ENCODE assay signal across 8 cellular contexts in the genomic region with DNA sequence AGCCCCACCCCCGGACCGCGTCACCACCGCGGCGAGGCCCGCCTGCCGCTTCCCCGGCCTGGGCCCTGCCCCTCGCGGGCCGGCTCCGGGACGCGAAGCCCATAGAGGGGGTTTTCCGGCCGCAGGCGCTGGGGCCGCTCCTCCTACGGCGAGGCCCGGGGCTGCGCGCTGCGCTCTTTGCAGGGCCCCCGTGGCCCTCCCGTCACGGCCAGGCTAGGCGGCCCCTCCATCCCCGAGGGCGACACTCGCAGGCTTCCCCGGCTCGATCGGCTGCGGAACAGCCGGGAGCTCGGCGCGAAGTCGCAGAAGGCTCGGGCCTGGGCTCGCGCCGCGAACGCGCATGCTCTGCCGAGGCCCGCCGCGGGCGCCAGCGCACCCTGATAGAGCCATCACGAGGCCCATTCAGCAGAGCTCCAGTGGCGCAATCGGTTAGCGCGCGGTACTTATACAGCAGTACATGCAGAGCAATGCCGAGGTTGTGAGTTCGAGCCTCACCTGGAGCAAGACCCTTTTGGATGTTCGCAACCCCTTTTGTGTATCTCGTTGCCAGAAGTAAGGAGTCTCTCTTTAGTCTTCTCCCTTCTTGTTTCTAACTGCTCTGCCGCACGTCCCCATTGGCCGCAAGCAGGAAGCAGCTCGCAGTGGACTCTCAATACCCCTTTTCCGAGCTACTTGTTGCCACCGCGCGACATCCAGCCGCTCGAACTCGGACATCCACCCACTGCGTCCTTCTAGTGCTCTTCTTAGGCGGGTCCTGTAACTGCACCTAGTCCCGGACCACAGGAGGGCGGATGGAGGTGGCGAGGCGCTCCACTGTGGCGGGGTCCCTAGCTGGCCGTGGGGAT. TPM values are rescaled to one million over a fixed set of nuclear protein-coding genes. Genes with fewer than 3 reads are reported as not detected.
A peak's percentile ranks its signal among the peaks of the same experiment; 100 is the strongest.
DNase-seq lines count a peak whose midpoint lies in the region; ATAC-seq and TF ChIP-seq lines count a peak whose summit lies in the region.

No MANE protein-coding gene starts in this region.

- ATAC-seq in GM19351 (IDR thresholded peaks at IDR 0.05; ENCODE audit: unreplicated experiment) (peak; percentile 68), HG03520 (IDR thresholded peaks at IDR 0.05; ENCODE audit: unreplicated experiment) (peak; percentile 64), right lobe of liver (peak; percentile 79 to 91 (median 87))

- peak overlapping the region; percentile 60 to 68 (median 64) for H3K4me3 ChIP-seq in right lobe of liver

- WGBS in right lobe of liver (ENCODE audit: insufficient coverage, low coverage, low lambda C conversion rate, missing lambda C conversion rate): 2% methylated on average over 22 of the region's 83 CpGs

- peak; percentile 87 for TF ChIP-seq POLR2A in right lobe of liver (IDR thresholded peaks at IDR 0.05)

- DNase-seq in C1 segment of cervical spinal cord (lab: John Stamatoyannopoulos, UW): peak; percentile 66 to 98 (median 94)
- DNase-seq in NCI-H526 treated with DMSO at 0.1 percent for 48 hours (lab: John Stamatoyannopoulos, UW): peak; percentile 95
- peak; percentile 96 for DNase-seq in activated CD4-positive, alpha-beta T cell treated with anti-CD3 and anti-CD28 coated beads, Interleukin-2, amount 50 U/mL, for 1 hour
- peak; percentile 92 for DNase-seq in dedifferentiated amniotic fluid mesenchymal stem cell (ENCODE audit: extremely low spot score)
- peak; percentile 93 to 97 (median 96) for DNase-seq in right lobe of liver
- DNase-seq in stimulated activated CD4-positive, alpha-beta T cell treated with anti-CD3 and anti-CD28 coated beads, Interleukin-4, amount 100 ng/mL, for 24 hours: peak; percentile 95

- no peaks in the 10 kb centered on the region for H3K9me3 ChIP-seq in right lobe of liver

- H3K36me3 ChIP-seq in right lobe of liver: no peaks in the 10 kb centered on the region

- no peak for TF ChIP-seq CTCF in right lobe of liver (IDR thresholded peaks at IDR 0.05)

- no peaks in the 10 kb centered on the region for H3K27me3 ChIP-seq in right lobe of liver

- H3K27ac ChIP-seq in right lobe of liver: peak overlapping the region; percentile 98 to 99 (median 99)

- peaks cover 0 to 13% (median 4%) of the 10 kb centered on the region in 4 donors for H3K4me1 ChIP-seq in right lobe of liver

- intact Hi-C loops in right lobe of liver (cut with DNase I): no loop called here

RNA-seq across cellular contexts. Expression of a gene that starts 18.0 kb away (rescaled TPM):
- total RNA-seq in right lobe of liver: 100 to 1,000 TPM in 3 of 6 experiments, 10 to 100 TPM in 3; 60.7 to 187 (median 114) TPM

RNA-seq across cellular contexts. Expression of a gene that starts 46.4 kb away (rescaled TPM):
- total RNA-seq in right lobe of liver: 10 to 100 TPM in 3 of 6 experiments, 1 to 10 TPM in 3; 5.3 to 29.4 (median 10.7) TPM

Comparison
In these comparisons a context has a peak if more than half of its experiments do, and no peak if none do; other contexts are left out.
1. Peak in every context shown above with its lines: DNase-seq, ATAC-seq, H3K4me3 ChIP-seq and H3K27ac ChIP-seq.